9 cellular contexts compared by ENCODE assay signal in genomic region chr12:16605666-16606116, GRCh38. TPM values are rescaled to one million over a fixed set of nuclear protein-coding genes. Genes with fewer than 3 reads are reported as not detected.
DNase-seq lines count a peak whose midpoint lies in the region; ATAC-seq, FAIRE-seq and TF ChIP-seq lines count a peak whose summit lies in the region.
"Had no signal": no experiment of that assay in that cellular context is flagged by ENCODE, and none has a peak within 500 bp of the region (broad histone marks: within the 10 kb centered on the region; RNA-seq: fewer than 3 reads in every experiment).

No MANE protein-coding gene starts in this region.

- peak; percentile 30 for ATAC-seq in PC-3
- ATAC-seq in gastroesophageal sphincter = peak; percentile 26
- no peak for ATAC-seq in GM18870 (IDR thresholded peaks at IDR 0.05; ENCODE audit: unreplicated experiment)

- TF ChIP-seq CTCF in PC-3 (conservative IDR thresholded peaks at IDR 0.05; ENCODE audit: low read depth, low read length) (no peak), gastroesophageal sphincter (IDR thresholded peaks at IDR 0.05) (no peak)

- POLR2A ChIA-PET in PC-3 (lab: Charles Lee; ENCODE audit: unreplicated experiment) = no interaction called here

- H3K27me3 ChIP-seq in PC-3 (ENCODE audit: low read length) = no peaks in the 10 kb centered on the region
- no peaks in the 10 kb centered on the region for H3K27me3 ChIP-seq in gastroesophageal sphincter
- peaks cover 0 to 12% of the 10 kb centered on the region in 2 donors for H3K27me3 ChIP-seq in small intestine (ENCODE audit: control insufficient read depth in 2 of 2, insufficient read depth in 2 of 2, low read length in 2 of 2)

- intact Hi-C loops in PC-3 (cut with micrococcal nuclease) = no loop called here

- no peaks in the 10 kb centered on the region for H3K36me3 ChIP-seq in PC-3 (ENCODE audit: low read depth, low read length)
- H3K36me3 ChIP-seq in gastroesophageal sphincter = no peaks in the 10 kb centered on the region
- no peaks in the 10 kb centered on the region for H3K36me3 ChIP-seq in small intestine (ENCODE audit: control insufficient read depth in 2 of 2, insufficient read depth in 2 of 2, low read length in 2 of 2)

- 0 out of 2 replicates have a peak overlapping the region, but pooled peaks have one; percentile 8 for H3K9ac ChIP-seq in PC-3 (ENCODE audit: low read length)

- 0% methylated on average over 5 to 21 of the region's 23 CpGs for WGBS in gastroesophageal sphincter (ENCODE audit: low coverage in 1 of 2), 2 donors
- WGBS in small intestine, 3 donors = 1 to 4% (median 2%) methylated on average over 23 of the region's 23 CpGs

- H2AFZ ChIP-seq in PC-3 (ENCODE audit: low read length) = peak overlapping the region; percentile 91

- no peak for FAIRE-seq in small intestine (lab: Jason Lieb, UNC)

- H3K79me2 ChIP-seq in PC-3 (ENCODE audit: low read length) = no peaks in the 10 kb centered on the region

- H3K9me3 ChIP-seq in PC-3 (ENCODE audit: low read length) = no peaks in the 10 kb centered on the region
- no peaks in the 10 kb centered on the region for H3K9me3 ChIP-seq in gastroesophageal sphincter
- no peaks in the 10 kb centered on the region for H3K9me3 ChIP-seq in small intestine (ENCODE audit: control insufficient read depth, low read depth)

- DNase-seq in NCI-H1436 (lab: John Stamatoyannopoulos, UW) = peak; percentile 31
- no peak for DNase-seq in NCI-H1436 treated with DMSO at 0.1 percent for 48 hours (lab: John Stamatoyannopoulos, UW)
- peak; percentile 12 for DNase-seq in PC-3
- DNase-seq in renal cortical epithelial cell (ENCODE audit: low read depth) = peak; percentile 4
- no peak for DNase-seq in activated CD4-positive, alpha-beta T cell treated with anti-CD3 and anti-CD28 coated beads for 1 hour
- no peak for DNase-seq in small intestine

- no peak overlapping the region for H3K27ac ChIP-seq in PC-3 (ENCODE audit: low read length)
- H3K27ac ChIP-seq in gastroesophageal sphincter = peak overlapping the region; percentile 83 to 89 (median 87)
- no peak overlapping the region for H3K27ac ChIP-seq in small intestine (ENCODE audit: low read depth in 1 of 2, low read length in 1 of 2)

- H3K4me1 ChIP-seq in PC-3 (ENCODE audit: insufficient read depth, low read length) (no peaks in the 10 kb centered on the region), gastroesophageal sphincter (peaks cover 0 to 41% (median 0%) of the 10 kb centered on the region in 3 donors), small intestine (ENCODE audit: control insufficient read depth in 2 of 2, insufficient read depth in 1 of 2, low read depth in 1 of 2, low read length in 1 of 2) (no peaks in the 10 kb centered on the region)

- H3K9me2 ChIP-seq in PC-3 (replicated peaks; ENCODE audit: low read length) = no peaks in the 10 kb centered on the region

- TF ChIP-seq EP300 in gastroesophageal sphincter (IDR thresholded peaks at IDR 0.05) = no peak

- H3K4me2 ChIP-seq in PC-3 (ENCODE audit: low read length) = peak overlapping the region; percentile 99

- H3F3A ChIP-seq in PC-3 (ENCODE audit: low read length, unreplicated experiment) = no peaks in the 10 kb centered on the region

- TF ChIP-seq POLR2A in gastroesophageal sphincter (IDR thresholded peaks at IDR 0.05) = no peak

- no TSS peak for BruUV-seq in PC-3 (replicated peaks; lab: Mats Ljungman, UMichigan)

- peak overlapping the region; percentile 77 for H3K4me3 ChIP-seq in PC-3 (ENCODE audit: low read length)
- H3K4me3 ChIP-seq in gastroesophageal sphincter = peak overlapping the region; percentile 61 to 77
- no peak overlapping the region for H3K4me3 ChIP-seq in small intestine (ENCODE audit: low read depth in 1 of 2, low read length in 2 of 2)

- CTCF ChIA-PET in PC-3 (lab: Charles Lee) = interaction anchor here (0.8 kb wide), 1 partner anchor 220 kb away, joined by 4 read pairs; no protein-coding TSS in a partner anchor

- H4K20me1 ChIP-seq in PC-3 (ENCODE audit: low read length) = no peaks in the 10 kb centered on the region

RNA-seq across cellular contexts. Expression of gene LMO3, which starts 0.3 kb away (rescaled TPM):
- total RNA-seq in PC-3 (2014; rRNA removed) (2.3 TPM in 1 of 2 replicates, not detected in the other), gastroesophageal sphincter (100 to 1,000 TPM in 2 of 4 donors, 10 to 100 TPM in 2; 49.1 to 174 (median 111) TPM), renal cortical epithelial cell (not detected in 2 replicates)
- 1 to 10 TPM in 1 of 3 donors, under 1 TPM in 2; 0.24 to 1.9 (median 0.67) TPM for polyA plus RNA-seq in small intestine
- total RNA-seq: T-helper 2 cell treated with Interferon-gamma antibody and Interleukin-4, amounts not matched to agents 100 ng/mL and 5 ng/mL, for 36 hours had no signal

Comparison
In these comparisons a context has a peak if more than half of its experiments do, and no peak if none do; other contexts are left out.
1. DNase-seq: peak in NCI-H1436 (single experiment), PC-3 (single experiment) and renal cortical epithelial cell (single experiment); none in NCI-H1436 treated with DMSO at 0.1 percent for 48 hours (single experiment), activated CD4-positive, alpha-beta T cell treated with anti-CD3 and anti-CD28 coated beads for 1 hour (single experiment) and small intestine (single experiment).
2. H3K27ac ChIP-seq: peak in gastroesophageal sphincter (4 of 4); none in PC-3 (single experiment) and small intestine (0 of 2).
3. H3K4me3 ChIP-seq: peak in PC-3 (single experiment) and gastroesophageal sphincter (2 of 2); none in small intestine (0 of 2).
4. RNA of gene LMO3, which starts 0.3 kb away (total RNA-seq): 49.1 to 174 TPM in gastroesophageal sphincter; 2.3 TPM in PC-3 and not detected in renal cortical epithelial cell; every median in the first group is over 10 times any median in the second.